ENCODE assay signal across 16 cellular contexts in genomic region chr4:7766661-7767345, GRCh38.
"Had no signal": no experiment of that assay in that cellular context is flagged by ENCODE, and none has a peak within 500 bp of the region (broad histone marks: within the 10 kb centered on the region; RNA-seq: fewer than 3 reads in every experiment).

No MANE protein-coding gene starts in this region.

- H3K4me3 ChIP-seq: colonic mucosa, prostate gland, upper lobe of right lung had no signal

- H3K4me1 ChIP-seq: colonic mucosa, prostate gland had no signal

- DNase-seq: activated gamma-delta T cell; activated naive CD8-positive, alpha-beta T cell treated with anti-CD3 and anti-CD28 coated beads, Interleukin-2, amount 10 ng/mL, durations not matched to agents 7 days and 5 days; activated T-cell treated with anti-CD3 and anti-CD28 coated beads, Interleukin-2, amount 50 U/mL, for 1 hour; anterior cingulate cortex; colonic mucosa; effector CD8-positive, alpha-beta T cell; nucleus accumbens; stimulated activated CD4-positive, alpha-beta T cell treated with anti-CD3 and anti-CD28 coated beads, Interleukin-4, amount 100 ng/mL, for 1 hour; stimulated activated CD8-positive, alpha-beta memory T cell treated with anti-CD3 and anti-CD28 coated beads, Interleukin-4, amount 100 ng/mL, for 48 hours; stimulated activated naive CD8-positive, alpha-beta T cell treated with anti-CD3 and anti-CD28 coated beads, Interleukin-15, Interleukin-2, amounts not matched to agents 100 U/mL and 50 U/mL, for 24 hours; T-helper 2 cell; upper lobe of right lung had no signal

- H3K36me3 ChIP-seq: prostate gland had no signal

- H3K9me3 Mint-ChIP-seq: activated naive CD8-positive, alpha-beta T cell treated with anti-CD3 and anti-CD28 coated beads, Interleukin-2, amount 10 ng/mL, durations not matched to agents 7 days and 5 days; natural killer cell treated with Interleukin-12 subunit alpha and Interleukin-12 subunit beta and Interleukin-15 and Interleukin-18, amount 100 ng/mL, for 72 hours had no signal

- H3K9me3 ChIP-seq: colonic mucosa, prostate gland, upper lobe of right lung had no signal

- H3K27ac Mint-ChIP-seq: activated naive CD8-positive, alpha-beta T cell treated with anti-CD3 and anti-CD28 coated beads, Interleukin-2, amount 10 ng/mL, durations not matched to agents 7 days and 5 days; natural killer cell treated with Interleukin-12 subunit alpha and Interleukin-12 subunit beta and Interleukin-15 and Interleukin-18, amount 100 ng/mL, for 72 hours had no signal

- H3K36me3 Mint-ChIP-seq: activated naive CD8-positive, alpha-beta T cell treated with anti-CD3 and anti-CD28 coated beads, Interleukin-2, amount 10 ng/mL, durations not matched to agents 7 days and 5 days; natural killer cell treated with Interleukin-12 subunit alpha and Interleukin-12 subunit beta and Interleukin-15 and Interleukin-18, amount 100 ng/mL, for 72 hours had no signal

- H3K4me3 Mint-ChIP-seq: activated naive CD8-positive, alpha-beta T cell treated with anti-CD3 and anti-CD28 coated beads, Interleukin-2, amount 10 ng/mL, durations not matched to agents 7 days and 5 days; natural killer cell treated with Interleukin-12 subunit alpha and Interleukin-12 subunit beta and Interleukin-15 and Interleukin-18, amount 100 ng/mL, for 72 hours had no signal

- H3K27me3 ChIP-seq: colonic mucosa, upper lobe of right lung had no signal

- FAIRE-seq: bronchial epithelial cell, TTC549 had no signal

- H3K27me3 Mint-ChIP-seq: activated naive CD8-positive, alpha-beta T cell treated with anti-CD3 and anti-CD28 coated beads, Interleukin-2, amount 10 ng/mL, durations not matched to agents 7 days and 5 days had no signal

- H3K27ac ChIP-seq: colonic mucosa, prostate gland, upper lobe of right lung had no signal
